In genomic region chr5:172805736-172806255, GRCh38 we compare ENCODE assay signal across 17 cellular contexts. TPM values are rescaled to one million over a fixed set of nuclear protein-coding genes. Genes with fewer than 3 reads are reported as not detected.
A peak's percentile ranks its signal among the peaks of the same experiment; 100 is the strongest.
DNase-seq lines count a peak whose midpoint lies in the region; ATAC-seq and TF ChIP-seq lines count a peak whose summit lies in the region.
"Had no signal": no experiment of that assay in that cellular context is flagged by ENCODE, and none has a peak within 500 bp of the region (broad histone marks: within the 10 kb centered on the region; RNA-seq: fewer than 3 reads in every experiment).

No MANE protein-coding gene starts in this region.

- H3K4me1 Mint-ChIP-seq in immature natural killer cell: peaks cover 19 to 22% of the 10 kb centered on the region in 2 donors

- TF ChIP-seq EP300 in stomach (IDR thresholded peaks at IDR 0.05): no peak

- POLR2A ChIA-PET in Panc1 (lab: Charles Lee): no interaction called here

- no peak for ATAC-seq in Panc1
- no peak for ATAC-seq in HG02885 (IDR thresholded peaks at IDR 0.05; ENCODE audit: poor library complexity, unreplicated experiment)

- peak; percentile 33 for DNase-seq in activated effector memory CD4-positive, alpha-beta T cell treated with anti-CD3 and anti-CD28 coated beads, Interleukin-2, amount 50 U/mL, for 16 hours
- DNase-seq in activated effector memory CD4-positive, alpha-beta T cell treated with Interleukin-2 at 50 U/mL for 16 hours: no peak
- DNase-seq in Panc1 (ENCODE audit: low read depth, low spot score) (no peak), immature natural killer cell (no peak), stomach (no peak), DMS153 (lab: John Stamatoyannopoulos, UW) (no peak), glomerular visceral epithelial cell (ENCODE audit: extremely low spot score) (no peak)
- DNase-seq: activated CD4-positive, CD25-positive, alpha-beta regulatory T cell; effector CD8-positive, alpha-beta T cell; Karpas-422; kidney glomerular epithelial cell; NCI-H1417; NCI-H2171; stimulated activated naive CD4-positive, alpha-beta T cell had no signal

- intact Hi-C loops in Panc1 (cut with micrococcal nuclease; ENCODE audit: unreplicated experiment) (no loop called here), stomach (cut with DNase I; ENCODE audit: low total_unique reads) (no loop called here)

- TF ChIP-seq POLR2A in stomach (IDR thresholded peaks at IDR 0.05): no peak

- H3K36me3 ChIP-seq in Panc1 (ENCODE audit: control insufficient read depth, insufficient read depth, low read length) (no peaks in the 10 kb centered on the region), stomach (no peaks in the 10 kb centered on the region)
- H3K36me3 ChIP-seq: cardiac muscle cell had no signal

- H3K9me3 ChIP-seq in Panc1 (ENCODE audit: control insufficient read depth, insufficient read depth, low read depth, low read length): peaks cover 5% of the 10 kb centered on the region; the same call in 1 of the 2 replicates
- H3K9me3 ChIP-seq in stomach: peaks cover 0 to 6% (median 3%) of the 10 kb centered on the region in 4 donors

- H3K27ac Mint-ChIP-seq in immature natural killer cell: peak overlapping the region; percentile 62 to 97 (median 87)

- H3K27ac ChIP-seq in Panc1 (ENCODE audit: low read length) (peak overlapping the region; percentile 36; the same call in 1 of the 2 replicates), stomach (peak overlapping the region in 4 of 5 donors; percentile 24 to 88 (median 55))
- H3K27ac ChIP-seq: cardiac muscle cell, hepatocyte had no signal

- H3K36me3 Mint-ChIP-seq in immature natural killer cell: no peaks in the 10 kb centered on the region

- TF ChIP-seq CTCF in Panc1 (IDR thresholded peaks at IDR 0.05) (no peak), stomach (IDR thresholded peaks at IDR 0.05) (no peak)

- H3K4me1 ChIP-seq in Panc1 (ENCODE audit: control insufficient read depth, insufficient read depth, low read length) (peaks cover 8% of the 10 kb centered on the region), stomach (peaks cover 3 to 21% (median 7%) of the 10 kb centered on the region in 4 donors)

- in situ Hi-C loops in Panc1 (cut with HindIII; ENCODE audit: low pct_unique_long_range_greater_than_20kb, low sequenced_read_pairs): no loop called here

- no peaks in the 10 kb centered on the region for H3K9me3 Mint-ChIP-seq in immature natural killer cell

- H3K4me3 ChIP-seq in Panc1 (ENCODE audit: low read depth in 2 of 2, low read length in 2 of 2) (no peak overlapping the region), stomach (no peak overlapping the region)
- H3K4me3 ChIP-seq: cardiac muscle cell, hepatocyte had no signal

- no peaks in the 10 kb centered on the region for H3K27me3 ChIP-seq in Panc1 (ENCODE audit: control insufficient read depth, insufficient read depth, low read length)
- no peaks in the 10 kb centered on the region for H3K27me3 ChIP-seq in stomach
- H3K27me3 ChIP-seq: cardiac muscle cell, hepatocyte had no signal

- H3K4me3 Mint-ChIP-seq in immature natural killer cell: peak overlapping the region in 2 of 5 donors; percentile 27 to 44

- BruUV-seq in Panc1 (replicated peaks; lab: Mats Ljungman, UMichigan): no TSS peak

- WGBS in stomach, 5 donors: 82 to 88% (median 87%) methylated on average over 9 of the region's 9 CpGs

- H3K27me3 Mint-ChIP-seq in immature natural killer cell (ENCODE audit: low read depth in 3 of 3): peaks cover 4 to 9% (median 4%) of the 10 kb centered on the region in 3 donors

- CTCF ChIA-PET in Panc1 (lab: Charles Lee): no interaction called here

RNA-seq across cellular contexts. Expression of gene ERGIC1, which starts 28.3 kb away (rescaled TPM):
- total RNA-seq in Panc1 (2021; ENCODE audit: unreplicated experiment): 206 TPM
- 419 TPM for polyA plus RNA-seq in Panc1 (2012; ENCODE audit: insufficient read length)
- polyA plus RNA-seq in immature natural killer cell: 10 to 100 TPM; 40.7 to 61.9 (median 61.7) TPM
- 100 to 1,000 TPM in 4 of 5 donors, 10 to 100 TPM in 1; 98.8 to 293 (median 137) TPM for total RNA-seq in stomach
- 10 to 100 TPM; 54.5 to 95.3 (median 83.7) TPM for polyA plus RNA-seq in stomach

RNA-seq across cellular contexts. Expression of gene DUSP1, which starts 34.8 kb away (rescaled TPM):
- total RNA-seq in Panc1 (2021; ENCODE audit: unreplicated experiment): 79.9 TPM
- 65.0 TPM for polyA plus RNA-seq in Panc1 (2012; ENCODE audit: insufficient read length)
- 1,000 to 10,000 TPM in 1 of 3 donors, 100 to 1,000 TPM in 2; 548 to 1,082 (median 887) TPM for polyA plus RNA-seq in immature natural killer cell
- 100 to 1,000 TPM; 167 to 690 (median 553) TPM for total RNA-seq in stomach
- 100 to 1,000 TPM in 1 of 3 donors, 10 to 100 TPM in 2; 76.4 to 136 (median 81.9) TPM for polyA plus RNA-seq in stomach
